Comparison of ENCODE assay signal across 8 cellular contexts in genomic region chr1:160219062-160219929, GRCh38. TPM values are rescaled to one million over a fixed set of nuclear protein-coding genes. Genes with fewer than 3 reads are reported as not detected.
DNase-seq lines count a peak whose midpoint lies in the region; ATAC-seq and TF ChIP-seq lines count a peak whose summit lies in the region.

No MANE protein-coding gene starts in this region.

- no peaks in the 10 kb centered on the region for H3K27me3 ChIP-seq in dorsolateral prefrontal cortex
- H3K27me3 ChIP-seq in aorta (ENCODE audit: control insufficient read depth in 1 of 2, insufficient read depth in 2 of 2, low read length in 1 of 2), result no peaks in the 10 kb centered on the region

- ATAC-seq in aorta (ENCODE audit: low FRiP score) (peak; percentile 80), HG03439 (IDR thresholded peaks at IDR 0.05; ENCODE audit: unreplicated experiment) (no peak), GM18861 (IDR thresholded peaks at IDR 0.05; ENCODE audit: unreplicated experiment) (no peak)

- peak; percentile 51 for DNase-seq in GM04504 (ENCODE audit: low read depth)
- DNase-seq in NCI-H69 (lab: John Stamatoyannopoulos, UW), result peak; percentile 83
- DNase-seq in dorsolateral prefrontal cortex, result peak in 9 of 10 donors; percentile 47 to 80 (median 68)
- peak in 1 of 2 donors; percentile 67 for DNase-seq in aorta
- DNase-seq in activated CD4-positive, alpha-beta T cell treated with anti-CD3 and anti-CD28 coated beads, Interleukin-2, amount 50 U/mL, for 4 hours, result no peak

- H3K4me1 ChIP-seq in mesodermal cell (ENCODE audit: control insufficient read depth, insufficient read depth, low read length, poor library complexity, severe bottlenecking) (peaks cover 30% of the 10 kb centered on the region), aorta (ENCODE audit: control insufficient read depth in 1 of 2, insufficient read depth in 2 of 2, low read length in 2 of 2) (peaks cover 0 to 3% of the 10 kb centered on the region in 2 donors)

- H3K36me3 ChIP-seq in mesodermal cell (ENCODE audit: control insufficient read depth, insufficient read depth, low read length), result peaks cover 93% of the 10 kb centered on the region
- H3K36me3 ChIP-seq in aorta (ENCODE audit: control insufficient read depth in 1 of 2, insufficient read depth in 2 of 2, low read length in 1 of 2), result peaks cover 3 to 13% of the 10 kb centered on the region in 2 donors

- no peaks in the 10 kb centered on the region for H3K9me3 ChIP-seq in mesodermal cell (ENCODE audit: control insufficient read depth, low read length)
- no peaks in the 10 kb centered on the region for H3K9me3 ChIP-seq in aorta (ENCODE audit: control insufficient read depth, low read length)

- H3K4me3 ChIP-seq in dorsolateral prefrontal cortex (no peak overlapping the region), mesodermal cell (ENCODE audit: extremely low read depth, insufficient read depth, low read length, poor library complexity, severe bottlenecking) (no peak overlapping the region), aorta (ENCODE audit: low read length in 2 of 2) (no peak overlapping the region)

- 59 to 60% methylated on average over 2 of the region's 4 CpGs for WGBS in mesodermal cell (ENCODE audit: insufficient coverage in 2 of 2), 2 experiments
- WGBS in aorta, 2 donors, result 11 to 14% methylated on average over 4 of the region's 4 CpGs

- TF ChIP-seq CTCF in dorsolateral prefrontal cortex (IDR thresholded peaks at IDR 0.05 in 54 of 56, conservative IDR thresholded peaks at IDR 0.05 in 2 of 56; ENCODE audit: low read depth in 1 of 56, partially characterized antibody in 56 of 56), result peak; percentile 56 to 88 (median 78)

- H3K27ac ChIP-seq in dorsolateral prefrontal cortex (peak overlapping the region; percentile 42 to 98 (median 87)), mesodermal cell (ENCODE audit: low read depth, low read length, severe bottlenecking) (peak overlapping the region; percentile 64), aorta (ENCODE audit: low read depth in 1 of 2, low read length in 2 of 2) (peak overlapping the region in 1 of 2 donors; percentile 73)

- intact Hi-C loops in dorsolateral prefrontal cortex (cut with DNase I), result loop anchor here (1.0 to 5.0 kb wide), 4 partner anchors 26 to 57 kb away; no protein-coding TSS in a partner anchor
- intact Hi-C loops in aorta (cut with DNase I), result loop anchor here (2.0 to 10.0 kb wide), 3 partner anchors 26 to 294 kb away; partner anchors contain the start of gene TAGLN2 (in 1 of the 2)

RNA-seq across cellular contexts. Expression of gene PEA15, which starts 14.1 kb away (rescaled TPM):
- total RNA-seq in dorsolateral prefrontal cortex (100 to 1,000 TPM; 342 to 812 (median 617) TPM), aorta (100 to 1,000 TPM; 258 to 313 TPM)
- polyA plus RNA-seq in mesodermal cell (2013, experiment 1 of 2), result 254 TPM
- 202 TPM for polyA plus RNA-seq in mesodermal cell (2013, experiment 2 of 2)
- polyA plus RNA-seq in aorta, result 100 to 1,000 TPM; 296 to 350 TPM

RNA-seq across cellular contexts. Expression of gene CASQ1, which starts 28.9 kb away (rescaled TPM):
- total RNA-seq in dorsolateral prefrontal cortex (10 to 100 TPM in 94 of 120 experiments, 1 to 10 TPM in 26; 4.3 to 31.5 (median 14.0) TPM), aorta (1 to 10 TPM; 1.6 to 4.4 TPM)
- polyA plus RNA-seq in mesodermal cell (2013, experiment 1 of 2), result 0.29 TPM
- polyA plus RNA-seq in mesodermal cell (2013, experiment 2 of 2), result 0.40 TPM
- polyA plus RNA-seq in aorta, result 10 to 100 TPM in 1 of 2 donors, 1 to 10 TPM in 1; 3.5 to 15.2 TPM

RNA-seq across cellular contexts. Expression of gene DCAF8, which starts 43.1 kb away (rescaled TPM):
- total RNA-seq in dorsolateral prefrontal cortex (100 to 1,000 TPM; 111 to 260 (median 188) TPM), aorta (100 to 1,000 TPM; 134 to 152 TPM)
- 99.9 TPM for polyA plus RNA-seq in mesodermal cell (2013, experiment 1 of 2)
- polyA plus RNA-seq in mesodermal cell (2013, experiment 2 of 2), result 92.4 TPM
- polyA plus RNA-seq in aorta, result 100 to 1,000 TPM in 1 of 2 donors, 10 to 100 TPM in 1; 39.2 to 128 TPM

Comparison
In these comparisons a context has a peak if more than half of its experiments do, and no peak if none do; other contexts are left out.
1. DNase-seq: peak in GM04504 (single experiment), NCI-H69 (single experiment) and dorsolateral prefrontal cortex (9 of 10); none in activated CD4-positive, alpha-beta T cell treated with anti-CD3 and anti-CD28 coated beads, Interleukin-2, amount 50 U/mL, for 4 hours (0 of 2).